ENCODE assay signal across 1 cellular context in genomic region chr2:48345176-48345575, GRCh38.
A peak's percentile ranks its signal among the peaks of the same experiment; 100 is the strongest.
TF ChIP-seq lines count a peak whose summit lies in the region.

No MANE protein-coding gene starts in this region.

TF ChIP-seq in A549, 52 proteins besides CTCF, POLR2A, EP300 and RAD21 (continued from another document):
- no peak for TF ChIP-seq REST (IDR thresholded peaks at IDR 0.05)
- no peak for TF ChIP-seq MAX (IDR thresholded peaks at IDR 0.05)
- no peak for TF ChIP-seq HOXA7 (CRISPR knock-in tag; IDR thresholded peaks at IDR 0.05)
- no peak for TF ChIP-seq FOSB (CRISPR knock-in tag; IDR thresholded peaks at IDR 0.05)
- no peak for TF ChIP-seq CBX8 (IDR thresholded peaks at IDR 0.05)
- no peak for TF ChIP-seq RARB (CRISPR knock-in tag; IDR thresholded peaks at IDR 0.05)
- TF ChIP-seq ZSCAN20 (CRISPR knock-in tag; IDR thresholded peaks at IDR 0.05): no peak
- no peak for TF ChIP-seq CHD2 (IDR thresholded peaks at IDR 0.05; ENCODE audit: low read length, partially characterized antibody)
- no peak for TF ChIP-seq KDM1A (IDR thresholded peaks at IDR 0.05; ENCODE audit: low read depth)
- no peak for TF ChIP-seq CHD4 (IDR thresholded peaks at IDR 0.05; ENCODE audit: borderline replicate concordance)
- no peak for TF ChIP-seq EHF (CRISPR knock-in tag; IDR thresholded peaks at IDR 0.05)
- TF ChIP-seq ATOH8 (CRISPR knock-in tag; IDR thresholded peaks at IDR 0.05; ENCODE audit: low read depth): no peak
- no peak for TF ChIP-seq ZFP36 (IDR thresholded peaks at IDR 0.05; ENCODE audit: borderline replicate concordance, partially characterized antibody)
- TF ChIP-seq POLR2AphosphoS2 (conservative IDR thresholded peaks at IDR 0.05; ENCODE audit: low read length): no peak
- TF ChIP-seq HES2 (IDR thresholded peaks at IDR 0.05): peak; percentile 80; the same call in 1 of the 2 replicates
- no peak for TF ChIP-seq BHLHE40 (IDR thresholded peaks at IDR 0.05; ENCODE audit: low read depth, low read length)
- no peak for TF ChIP-seq ESRRA (IDR thresholded peaks at IDR 0.05; ENCODE audit: borderline replicate concordance, low read length)
- TF ChIP-seq PBX3 (IDR thresholded peaks at IDR 0.05): no peak
